In the genomic region with DNA sequence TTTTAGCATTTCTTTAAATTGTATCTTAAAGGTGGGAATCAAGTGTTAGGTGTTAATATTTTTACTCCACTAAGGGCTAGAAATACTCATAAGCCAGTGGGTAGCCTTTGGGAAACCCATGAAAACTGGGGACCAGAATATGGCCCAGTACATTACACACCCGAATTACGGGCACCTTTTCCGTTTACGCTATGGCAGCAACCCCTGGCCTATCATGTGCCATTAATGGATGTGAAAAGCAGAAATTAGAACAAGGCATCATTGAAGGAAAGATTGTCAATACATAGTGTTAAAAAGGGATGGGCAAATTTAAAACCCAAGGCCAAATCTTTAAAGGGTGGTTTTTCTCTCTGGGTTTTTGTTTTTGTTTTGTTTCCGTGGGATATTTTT, we compare ENCODE assay signal across 8 cellular contexts. TPM values are rescaled to one million over a fixed set of nuclear protein-coding genes. Genes with fewer than 3 reads are reported as not detected.
DNase-seq lines count a peak whose midpoint lies in the region; ATAC-seq, FAIRE-seq and TF ChIP-seq lines count a peak whose summit lies in the region.

No MANE protein-coding gene starts in this region.

- H3K27me3 Mint-ChIP-seq in CD14-positive monocyte (ENCODE audit: low read depth in 3 of 3): peaks cover 0 to 4% (median 0%) of the 10 kb centered on the region in 3 donors
- H3K27me3 Mint-ChIP-seq in natural killer cell treated with Interleukin-12 subunit alpha and Interleukin-12 subunit beta and Interleukin-15 and Interleukin-18, amount 100 ng/mL, for 72 hours: no peaks in the 10 kb centered on the region

- intact Hi-C loops in CD14-positive monocyte (cut with micrococcal nuclease): loop anchor here (2.0 to 10.0 kb wide), 8 partner anchors 42 to 378 kb away; a partner anchor contains a TSS

- H3K36me3 ChIP-seq in KOPT-K1 (ENCODE audit: insufficient read depth, low read length): peaks cover 34% of the 10 kb centered on the region

- TF ChIP-seq CTCF in CD14-positive monocyte (IDR thresholded peaks at IDR 0.05) (no peak), coronary artery (IDR thresholded peaks at IDR 0.05) (no peak)

- no peak for ATAC-seq in natural killer cell treated with Interleukin-12 subunit alpha and Interleukin-12 subunit beta and Interleukin-15 and Interleukin-18, amount 100 ng/mL, for 72 hours
- ATAC-seq in HG03097 (IDR thresholded peaks at IDR 0.05; ENCODE audit: low FRiP score, unreplicated experiment) (no peak), GM18870 (IDR thresholded peaks at IDR 0.05; ENCODE audit: unreplicated experiment) (no peak)

- H3K27ac ChIP-seq in KOPT-K1 (ENCODE audit: low read depth, low read length, poor library complexity, severe bottlenecking): peak overlapping the region; percentile 63
- peak overlapping the region; percentile 86 to 96 for H3K27ac ChIP-seq in coronary artery

- no peak for DNase-seq in CD14-positive monocyte (ENCODE audit: low spot score)
- DNase-seq in coronary artery (ENCODE audit: low spot score): no peak
- no peak for DNase-seq in natural killer cell treated with Interleukin-12 subunit alpha and Interleukin-12 subunit beta and Interleukin-15 and Interleukin-18, amount 100 ng/mL, for 72 hours (ENCODE audit: low spot score)
- DNase-seq in A172 (ENCODE audit: low spot score): no peak
- DNase-seq in frontal cortex (ENCODE audit: low spot score in 2 of 2): no peak

- H3K4me3 ChIP-seq in coronary artery: peak overlapping the region; percentile 90

- H3K9me3 Mint-ChIP-seq in CD14-positive monocyte: peaks cover 0 to 2% (median 0%) of the 10 kb centered on the region in 7 donors
- H3K9me3 Mint-ChIP-seq in natural killer cell treated with Interleukin-12 subunit alpha and Interleukin-12 subunit beta and Interleukin-15 and Interleukin-18, amount 100 ng/mL, for 72 hours: no peaks in the 10 kb centered on the region

- FAIRE-seq in frontal cortex (lab: Jason Lieb, UNC): no peak

- H3K9me3 ChIP-seq in KOPT-K1 (ENCODE audit: insufficient read depth, low read length, poor library complexity, severe bottlenecking): no peaks in the 10 kb centered on the region

- H3K36me3 Mint-ChIP-seq in CD14-positive monocyte: peaks cover 29 to 30% of the 10 kb centered on the region in 2 donors
- H3K36me3 Mint-ChIP-seq in natural killer cell treated with Interleukin-12 subunit alpha and Interleukin-12 subunit beta and Interleukin-15 and Interleukin-18, amount 100 ng/mL, for 72 hours: peaks cover 5% of the 10 kb centered on the region

- H3K27ac Mint-ChIP-seq in CD14-positive monocyte: peak overlapping the region in 6 of 7 donors; percentile 20 to 75 (median 59)
- no peak overlapping the region for H3K27ac Mint-ChIP-seq in natural killer cell treated with Interleukin-12 subunit alpha and Interleukin-12 subunit beta and Interleukin-15 and Interleukin-18, amount 100 ng/mL, for 72 hours

- peak overlapping the region; percentile 80 to 89 for H3K4me3 Mint-ChIP-seq in CD14-positive monocyte
- peak overlapping the region; percentile 86 for H3K4me3 Mint-ChIP-seq in natural killer cell treated with Interleukin-12 subunit alpha and Interleukin-12 subunit beta and Interleukin-15 and Interleukin-18, amount 100 ng/mL, for 72 hours

- H3K4me1 Mint-ChIP-seq in CD14-positive monocyte: peaks cover 35% of the 10 kb centered on the region
- H3K4me1 Mint-ChIP-seq in natural killer cell treated with Interleukin-12 subunit alpha and Interleukin-12 subunit beta and Interleukin-15 and Interleukin-18, amount 100 ng/mL, for 72 hours (ENCODE audit: low read depth in 2 of 2): peaks cover 22 to 27% of the 10 kb centered on the region in 2 donors

RNA-seq across cellular contexts. Expression of a gene that starts 0.8 kb away (rescaled TPM):
- 1 to 10 TPM; 6.7 to 8.5 TPM for polyA plus RNA-seq in CD14-positive monocyte
- 10 to 100 TPM; 49.2 to 77.3 TPM for total RNA-seq in natural killer cell treated with Interleukin-12 subunit alpha and Interleukin-12 subunit beta and Interleukin-15 and Interleukin-18, amount 100 ng/mL, for 72 hours
- total RNA-seq in A172 (2014; rRNA removed; shearing (Covaris generic)): 36.6 and 47.3 TPM in 2 replicates
- total RNA-seq in frontal cortex: 37.1 TPM

RNA-seq across cellular contexts. Expression of a gene that starts 41.1 kb away (rescaled TPM):
- 100 to 1,000 TPM; 195 to 207 TPM for polyA plus RNA-seq in CD14-positive monocyte
- 100 to 1,000 TPM; 246 to 264 TPM for total RNA-seq in natural killer cell treated with Interleukin-12 subunit alpha and Interleukin-12 subunit beta and Interleukin-15 and Interleukin-18, amount 100 ng/mL, for 72 hours
- total RNA-seq in A172 (2014; rRNA removed; shearing (Covaris generic)): 374 and 393 TPM in 2 replicates
- total RNA-seq in frontal cortex: 207 TPM

RNA-seq across cellular contexts. Expression of a gene that starts 41.4 kb away (rescaled TPM):
- 10 to 100 TPM; 50.4 to 69.9 TPM for polyA plus RNA-seq in CD14-positive monocyte
- 100 to 1,000 TPM; 295 to 479 TPM for total RNA-seq in natural killer cell treated with Interleukin-12 subunit alpha and Interleukin-12 subunit beta and Interleukin-15 and Interleukin-18, amount 100 ng/mL, for 72 hours
- total RNA-seq in A172 (2014; rRNA removed; shearing (Covaris generic)): 458 and 509 TPM in 2 replicates
- total RNA-seq in frontal cortex: 159 TPM

Comparison
In these comparisons a context has a peak if more than half of its experiments do, and no peak if none do; other contexts are left out.
1. H3K27ac Mint-ChIP-seq: peak in CD14-positive monocyte (6 of 7); none in natural killer cell treated with Interleukin-12 subunit alpha and Interleukin-12 subunit beta and Interleukin-15 and Interleukin-18, amount 100 ng/mL, for 72 hours (0 of 2).